In the genomic region with DNA sequence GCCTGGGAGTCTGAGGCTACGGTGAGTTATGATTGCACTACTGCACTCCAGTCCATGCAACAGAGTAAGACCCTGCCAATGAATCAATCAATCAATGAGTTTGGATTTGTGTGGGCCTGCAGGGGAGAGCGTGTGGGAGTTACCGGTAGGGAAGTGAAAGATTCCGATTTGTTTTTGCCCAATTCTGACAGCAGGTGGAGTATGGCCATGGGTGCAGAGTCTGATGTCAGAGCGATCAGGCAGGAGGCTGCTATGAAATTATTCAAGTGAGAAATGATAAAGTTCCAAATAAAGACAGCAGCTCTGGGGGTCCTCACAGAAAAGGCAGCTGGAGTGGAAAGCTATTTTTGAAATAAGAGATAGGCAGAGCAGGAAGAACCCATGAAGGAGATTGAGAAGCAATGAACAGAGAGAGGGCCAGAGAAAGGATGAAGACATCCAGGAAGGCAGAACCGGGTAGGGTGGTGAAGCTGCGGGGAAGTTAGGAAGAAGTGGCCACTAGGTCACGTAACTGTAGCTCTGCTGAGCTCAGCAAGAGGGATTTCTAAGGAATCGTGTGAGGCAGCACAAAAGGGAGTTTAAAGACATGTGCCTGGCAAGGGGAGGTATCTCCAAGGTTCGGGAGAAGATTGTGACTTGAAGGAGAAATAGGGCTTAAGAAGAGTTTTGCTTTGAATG, we compare ENCODE assay signal across 1 cellular context.
TF ChIP-seq lines count a peak whose summit lies in the region.

No MANE protein-coding gene starts in this region.

TF ChIP-seq in H1, 55 proteins besides CTCF, POLR2A, EP300 and RAD21:
- TF ChIP-seq, protein P1, sequence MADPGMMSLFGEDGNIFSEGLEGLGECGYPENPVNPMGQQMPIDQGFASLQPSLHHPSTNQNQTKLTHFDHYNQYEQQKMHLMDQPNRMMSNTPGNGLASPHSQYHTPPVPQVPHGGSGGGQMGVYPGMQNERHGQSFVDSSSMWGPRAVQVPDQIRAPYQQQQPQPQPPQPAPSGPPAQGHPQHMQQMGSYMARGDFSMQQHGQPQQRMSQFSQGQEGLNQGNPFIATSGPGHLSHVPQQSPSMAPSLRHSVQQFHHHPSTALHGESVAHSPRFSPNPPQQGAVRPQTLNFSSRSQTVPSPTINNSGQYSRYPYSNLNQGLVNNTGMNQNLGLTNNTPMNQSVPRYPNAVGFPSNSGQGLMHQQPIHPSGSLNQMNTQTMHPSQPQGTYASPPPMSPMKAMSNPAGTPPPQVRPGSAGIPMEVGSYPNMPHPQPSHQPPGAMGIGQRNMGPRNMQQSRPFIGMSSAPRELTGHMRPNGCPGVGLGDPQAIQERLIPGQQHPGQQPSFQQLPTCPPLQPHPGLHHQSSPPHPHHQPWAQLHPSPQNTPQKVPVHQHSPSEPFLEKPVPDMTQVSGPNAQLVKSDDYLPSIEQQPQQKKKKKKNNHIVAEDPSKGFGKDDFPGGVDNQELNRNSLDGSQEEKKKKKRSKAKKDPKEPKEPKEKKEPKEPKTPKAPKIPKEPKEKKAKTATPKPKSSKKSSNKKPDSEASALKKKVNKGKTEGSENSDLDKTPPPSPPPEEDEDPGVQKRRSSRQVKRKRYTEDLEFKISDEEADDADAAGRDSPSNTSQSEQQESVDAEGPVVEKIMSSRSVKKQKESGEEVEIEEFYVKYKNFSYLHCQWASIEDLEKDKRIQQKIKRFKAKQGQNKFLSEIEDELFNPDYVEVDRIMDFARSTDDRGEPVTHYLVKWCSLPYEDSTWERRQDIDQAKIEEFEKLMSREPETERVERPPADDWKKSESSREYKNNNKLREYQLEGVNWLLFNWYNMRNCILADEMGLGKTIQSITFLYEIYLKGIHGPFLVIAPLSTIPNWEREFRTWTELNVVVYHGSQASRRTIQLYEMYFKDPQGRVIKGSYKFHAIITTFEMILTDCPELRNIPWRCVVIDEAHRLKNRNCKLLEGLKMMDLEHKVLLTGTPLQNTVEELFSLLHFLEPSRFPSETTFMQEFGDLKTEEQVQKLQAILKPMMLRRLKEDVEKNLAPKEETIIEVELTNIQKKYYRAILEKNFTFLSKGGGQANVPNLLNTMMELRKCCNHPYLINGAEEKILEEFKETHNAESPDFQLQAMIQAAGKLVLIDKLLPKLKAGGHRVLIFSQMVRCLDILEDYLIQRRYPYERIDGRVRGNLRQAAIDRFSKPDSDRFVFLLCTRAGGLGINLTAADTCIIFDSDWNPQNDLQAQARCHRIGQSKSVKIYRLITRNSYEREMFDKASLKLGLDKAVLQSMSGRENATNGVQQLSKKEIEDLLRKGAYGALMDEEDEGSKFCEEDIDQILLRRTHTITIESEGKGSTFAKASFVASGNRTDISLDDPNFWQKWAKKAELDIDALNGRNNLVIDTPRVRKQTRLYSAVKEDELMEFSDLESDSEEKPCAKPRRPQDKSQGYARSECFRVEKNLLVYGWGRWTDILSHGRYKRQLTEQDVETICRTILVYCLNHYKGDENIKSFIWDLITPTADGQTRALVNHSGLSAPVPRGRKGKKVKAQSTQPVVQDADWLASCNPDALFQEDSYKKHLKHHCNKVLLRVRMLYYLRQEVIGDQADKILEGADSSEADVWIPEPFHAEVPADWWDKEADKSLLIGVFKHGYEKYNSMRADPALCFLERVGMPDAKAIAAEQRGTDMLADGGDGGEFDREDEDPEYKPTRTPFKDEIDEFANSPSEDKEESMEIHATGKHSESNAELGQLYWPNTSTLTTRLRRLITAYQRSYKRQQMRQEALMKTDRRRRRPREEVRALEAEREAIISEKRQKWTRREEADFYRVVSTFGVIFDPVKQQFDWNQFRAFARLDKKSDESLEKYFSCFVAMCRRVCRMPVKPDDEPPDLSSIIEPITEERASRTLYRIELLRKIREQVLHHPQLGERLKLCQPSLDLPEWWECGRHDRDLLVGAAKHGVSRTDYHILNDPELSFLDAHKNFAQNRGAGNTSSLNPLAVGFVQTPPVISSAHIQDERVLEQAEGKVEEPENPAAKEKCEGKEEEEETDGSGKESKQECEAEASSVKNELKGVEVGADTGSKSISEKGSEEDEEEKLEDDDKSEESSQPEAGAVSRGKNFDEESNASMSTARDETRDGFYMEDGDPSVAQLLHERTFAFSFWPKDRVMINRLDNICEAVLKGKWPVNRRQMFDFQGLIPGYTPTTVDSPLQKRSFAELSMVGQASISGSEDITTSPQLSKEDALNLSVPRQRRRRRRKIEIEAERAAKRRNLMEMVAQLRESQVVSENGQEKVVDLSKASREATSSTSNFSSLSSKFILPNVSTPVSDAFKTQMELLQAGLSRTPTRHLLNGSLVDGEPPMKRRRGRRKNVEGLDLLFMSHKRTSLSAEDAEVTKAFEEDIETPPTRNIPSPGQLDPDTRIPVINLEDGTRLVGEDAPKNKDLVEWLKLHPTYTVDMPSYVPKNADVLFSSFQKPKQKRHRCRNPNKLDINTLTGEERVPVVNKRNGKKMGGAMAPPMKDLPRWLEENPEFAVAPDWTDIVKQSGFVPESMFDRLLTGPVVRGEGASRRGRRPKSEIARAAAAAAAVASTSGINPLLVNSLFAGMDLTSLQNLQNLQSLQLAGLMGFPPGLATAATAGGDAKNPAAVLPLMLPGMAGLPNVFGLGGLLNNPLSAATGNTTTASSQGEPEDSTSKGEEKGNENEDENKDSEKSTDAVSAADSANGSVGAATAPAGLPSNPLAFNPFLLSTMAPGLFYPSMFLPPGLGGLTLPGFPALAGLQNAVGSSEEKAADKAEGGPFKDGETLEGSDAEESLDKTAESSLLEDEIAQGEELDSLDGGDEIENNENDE (IDR thresholded peaks at IDR 0.05; ENCODE audit: insufficient replicate concordance, low read length) = no peak
- TF ChIP-seq RNF2 (IDR thresholded peaks at IDR 0.05; ENCODE audit: borderline replicate concordance, low read depth, low read length, missing control alignments, poor library complexity, severe bottlenecking) (no peak), BRCA1 (IDR thresholded peaks at IDR 0.05; ENCODE audit: low read depth, low read length) (no peak), CHD2 (IDR thresholded peaks at IDR 0.05; ENCODE audit: low read length) (no peak), SIRT6 (IDR thresholded peaks at IDR 0.05; ENCODE audit: low read length) (no peak), SP4 (IDR thresholded peaks at IDR 0.05; ENCODE audit: low read length) (no peak), TEAD4 (IDR thresholded peaks at IDR 0.05; ENCODE audit: low read depth, low read length) (no peak), PHF8 (conservative IDR thresholded peaks at IDR 0.05; ENCODE audit: low read depth, low read length) (no peak), HDAC2 (IDR thresholded peaks at IDR 0.05; ENCODE audit: borderline replicate concordance in 1 of 2, low read depth in 2 of 2, low read length in 2 of 2) (no peak), NRF1 (IDR thresholded peaks at IDR 0.05; ENCODE audit: low read depth, low read length) (no peak), SP1 (IDR thresholded peaks at IDR 0.05; ENCODE audit: low read depth, low read length) (no peak), KDM5A (IDR thresholded peaks at IDR 0.05; ENCODE audit: low read length) (no peak), SIN3A (conservative IDR thresholded peaks at IDR 0.05 in 1 of 2, IDR thresholded peaks at IDR 0.05 in 1 of 2; ENCODE audit: low read depth in 1 of 2, low read length in 2 of 2) (no peak), BCL11A (IDR thresholded peaks at IDR 0.05; ENCODE audit: low read depth in 2 of 2, low read length in 2 of 2) (no peak), JUN (IDR thresholded peaks at IDR 0.05; ENCODE audit: low read depth, low read length) (no peak)
- TF ChIP-seq, protein P2, sequence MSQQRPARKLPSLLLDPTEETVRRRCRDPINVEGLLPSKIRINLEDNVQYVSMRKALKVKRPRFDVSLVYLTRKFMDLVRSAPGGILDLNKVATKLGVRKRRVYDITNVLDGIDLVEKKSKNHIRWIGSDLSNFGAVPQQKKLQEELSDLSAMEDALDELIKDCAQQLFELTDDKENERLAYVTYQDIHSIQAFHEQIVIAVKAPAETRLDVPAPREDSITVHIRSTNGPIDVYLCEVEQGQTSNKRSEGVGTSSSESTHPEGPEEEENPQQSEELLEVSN (IDR thresholded peaks at IDR 0.05) = no peak
- TF ChIP-seq, protein P3, sequence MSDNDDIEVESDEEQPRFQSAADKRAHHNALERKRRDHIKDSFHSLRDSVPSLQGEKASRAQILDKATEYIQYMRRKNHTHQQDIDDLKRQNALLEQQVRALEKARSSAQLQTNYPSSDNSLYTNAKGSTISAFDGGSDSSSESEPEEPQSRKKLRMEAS (IDR thresholded peaks at IDR 0.05) = no peak
